In the genomic region with DNA sequence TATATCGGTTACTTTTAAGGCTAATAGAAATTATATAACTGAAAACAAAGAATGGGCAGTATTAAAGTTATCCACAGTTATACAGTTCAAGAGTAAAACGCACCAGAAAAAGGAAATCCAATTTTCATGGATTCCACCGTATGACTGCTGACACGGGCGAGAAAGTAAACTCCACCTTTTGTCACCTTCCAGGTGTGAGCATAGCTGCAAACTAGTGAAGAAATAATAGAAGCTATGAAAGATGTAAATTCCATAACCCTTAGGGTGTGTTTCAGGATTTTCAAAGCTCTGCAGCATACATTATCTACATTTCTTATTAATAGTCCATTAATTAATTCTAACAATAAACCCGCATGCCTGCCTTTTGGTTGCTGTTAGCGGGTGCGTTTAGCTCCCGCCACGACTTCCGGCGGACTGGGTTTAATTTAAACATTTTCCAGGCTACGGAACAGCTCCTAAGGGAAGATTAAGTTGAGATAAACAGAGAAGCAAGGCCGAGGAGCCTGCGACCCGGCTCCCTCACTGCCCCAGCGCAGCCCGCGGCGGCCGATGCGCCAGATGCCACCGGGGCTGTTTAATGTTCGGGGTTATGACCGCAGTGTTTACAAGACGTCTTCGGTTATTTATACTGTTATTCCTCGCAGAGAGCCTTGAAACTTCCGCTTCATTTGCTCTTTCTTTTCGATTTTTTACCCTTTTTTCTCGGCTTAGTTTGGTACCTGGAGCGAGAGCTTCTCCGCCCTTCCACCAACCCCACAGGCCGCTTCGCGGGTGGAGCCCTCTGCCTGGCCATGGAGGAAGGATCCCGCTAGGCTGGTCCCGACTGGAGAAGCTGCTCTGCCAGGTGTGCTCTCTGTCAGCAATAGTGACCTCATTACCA, we compare ENCODE assay signal across 12 cellular contexts. TPM values are rescaled to one million over a fixed set of nuclear protein-coding genes. Genes with fewer than 3 reads are reported as not detected.
DNase-seq lines count a peak whose midpoint lies in the region; ATAC-seq and TF ChIP-seq lines count a peak whose summit lies in the region.
"Had no signal": no experiment of that assay in that cellular context is flagged by ENCODE, and none has a peak within 500 bp of the region (broad histone marks: within the 10 kb centered on the region; RNA-seq: fewer than 3 reads in every experiment).

No MANE protein-coding gene starts in this region.

- peaks cover 16% of the 10 kb centered on the region for H3K4me1 Mint-ChIP-seq in neural crest cell

- peaks cover 3% of the 10 kb centered on the region for H3K36me3 Mint-ChIP-seq in neural crest cell (ENCODE audit: low read depth)

- H3K4me2 ChIP-seq in fibroblast of lung (ENCODE audit: extremely low read depth, insufficient read depth, low read length) = peak overlapping the region; percentile 80

- H3K27ac Mint-ChIP-seq in neural crest cell (ENCODE audit: unreplicated experiment) = no peak overlapping the region

- no peaks in the 10 kb centered on the region for H3K36me3 ChIP-seq in HUES6 (ENCODE audit: control insufficient read depth, insufficient read depth, low read length)
- H3K36me3 ChIP-seq in fibroblast of lung (ENCODE audit: control insufficient read depth, insufficient read depth, low read length) = peaks cover 2% of the 10 kb centered on the region
- H3K36me3 ChIP-seq: pancreas had no signal

- no peak for ATAC-seq in HG02885 (IDR thresholded peaks at IDR 0.05; ENCODE audit: poor library complexity, unreplicated experiment)
- ATAC-seq in GM21723 (IDR thresholded peaks at IDR 0.05; ENCODE audit: unreplicated experiment) = no peak
- ATAC-seq: pancreas had no signal

- H3K79me2 ChIP-seq in fibroblast of lung (ENCODE audit: control insufficient read depth, insufficient read depth, low read length) = peaks cover 30% of the 10 kb centered on the region

- no peaks in the 10 kb centered on the region for H3K9me3 ChIP-seq in HUES6 (ENCODE audit: control insufficient read depth, insufficient read depth, low read depth, low read length)
- no peaks in the 10 kb centered on the region for H3K9me3 ChIP-seq in fibroblast of lung (ENCODE audit: control insufficient read depth, insufficient read depth, low read depth, low read length)
- H3K9me3 ChIP-seq: pancreas had no signal

- H3K27me3 ChIP-seq in HUES6 (ENCODE audit: control insufficient read depth, insufficient read depth, low read length) (peaks cover 100% of the 10 kb centered on the region), fibroblast of lung (ENCODE audit: control insufficient read depth, insufficient read depth, low read length) (no peaks in the 10 kb centered on the region)

- H3K4me3 Mint-ChIP-seq in neural crest cell = peak overlapping the region; percentile 45

- H3K9me3 Mint-ChIP-seq in neural crest cell = no peaks in the 10 kb centered on the region

- DNase-seq in D341Med (ENCODE audit: low spot score) = peak; percentile 51
- DNase-seq in fibroblast of lung (ENCODE audit: low read depth in 2 of 2) = peak in 1 of 2 donors; percentile 72
- DNase-seq in neural crest cell (ENCODE audit: low read depth, low spot score) = no peak
- no peak for DNase-seq in NCI-H2227 treated with DMSO at 0.1 percent for 48 hours (lab: John Stamatoyannopoulos, UW)
- no peak for DNase-seq in GM03348 (ENCODE audit: low spot score)
- DNase-seq: activated CD8-positive, alpha-beta memory T cell treated with anti-CD3 and anti-CD28 coated beads, Interleukin-2, amount 50 U/mL, for 48 hours; DND-41; NCI-H524 treated with DMSO at 0.1 percent for 48 hours; pancreas had no signal

- no peaks in the 10 kb centered on the region for H4K20me1 ChIP-seq in fibroblast of lung (ENCODE audit: control insufficient read depth, extremely low read depth, insufficient read depth, low read length)

- H3K27me3 Mint-ChIP-seq in neural crest cell (ENCODE audit: low read depth) = peaks cover 100% of the 10 kb centered on the region

- H3K9ac ChIP-seq in HUES6 (ENCODE audit: low read length) (no peak overlapping the region), fibroblast of lung (ENCODE audit: insufficient read depth, low read length) (no peak overlapping the region)

- H3K4me1 ChIP-seq in HUES6 (ENCODE audit: control insufficient read depth, insufficient read depth, low read length) (peaks cover 36% of the 10 kb centered on the region), fibroblast of lung (ENCODE audit: control insufficient read depth, extremely low read depth, insufficient read depth, low read length) (peaks cover 20% of the 10 kb centered on the region)

- peak in 1 of 2 donors; percentile 10 for TF ChIP-seq CTCF in fibroblast of lung (conservative IDR thresholded peaks at IDR 0.05 in 1 of 2, IDR thresholded peaks at IDR 0.05 in 1 of 2; ENCODE audit: low read depth in 1 of 2, low read length in 2 of 2)
- TF ChIP-seq CTCF in neural crest cell (conservative IDR thresholded peaks at IDR 0.05) = no peak

- peak overlapping the region; percentile 36 for H3K4me3 ChIP-seq in HUES6 (ENCODE audit: low read depth, low read length)
- H3K4me3 ChIP-seq in fibroblast of lung (replicated peaks in 1 of 4; ENCODE audit: control extremely low read depth in 1 of 4, insufficient read depth in 1 of 4, low read depth in 3 of 4, low read length in 4 of 4) = peak overlapping the region; percentile 11 to 95 (median 70)

- no peak overlapping the region for H2AFZ ChIP-seq in fibroblast of lung (ENCODE audit: low read length)

- H3K27ac ChIP-seq in HUES6 (ENCODE audit: low read depth, low read length) = no peak overlapping the region
- peak overlapping the region; percentile 38 for H3K27ac ChIP-seq in fibroblast of lung (ENCODE audit: insufficient read depth, low read length)
- H3K27ac ChIP-seq: pancreas had no signal

RNA-seq across cellular contexts. Expression of a gene that starts 3.8 kb away (rescaled TPM):
- total RNA-seq in fibroblast of lung = 8.2 and 11.1 TPM in 2 replicates
- polyA plus RNA-seq in fibroblast of lung = 13.5 and 20.5 TPM in 2 replicates
- polyA plus RNA-seq in fibroblast of lung (2012) = 10.8 and 17.4 TPM in 2 replicates
- 9.7 and 19.0 TPM in 2 replicates for polyA minus RNA-seq in fibroblast of lung (ENCODE audit: low replicate concordance)
- total RNA-seq in neural crest cell = not detected in 2 replicates
